19 cellular contexts compared by ENCODE assay signal in genomic region chr14:31939934-31940333, GRCh38.
"Had no signal": no experiment of that assay in that cellular context is flagged by ENCODE, and none has a peak within 500 bp of the region (broad histone marks: within the 10 kb centered on the region; RNA-seq: fewer than 3 reads in every experiment).

No MANE protein-coding gene starts in this region.

- H3K27me3 ChIP-seq: cardiac muscle cell, suprapubic skin had no signal

- H3K4me1 ChIP-seq: lower lobe of right lung, prostate gland had no signal

- H3K36me3 ChIP-seq: cardiac muscle cell, lower lobe of right lung, prostate gland, suprapubic skin had no signal

- H3K9me3 Mint-ChIP-seq: activated naive CD4-positive, alpha-beta T cell treated with anti-CD3 and anti-CD28 coated beads, Interleukin-2, amount 50 U/mL, for 72 hours; mesothelial cell of epicardium; WTC11 had no signal

- H3K9me3 ChIP-seq: lower lobe of right lung, prostate gland, suprapubic skin had no signal

- H3K27ac ChIP-seq: cardiac muscle cell, lower lobe of right lung, prostate gland, suprapubic skin had no signal

- DNase-seq: activated CD4-positive, alpha-beta T cell treated with anti-CD3 and anti-CD28 coated beads for 48 hours; activated CD8-positive, alpha-beta memory T cell treated with anti-CD3 and anti-CD28 coated beads, Interleukin-2, amount 50 U/mL, for 4 hours; activated CD8-positive, alpha-beta T cell treated with anti-CD3 and anti-CD28 coated beads, Interleukin-2, amount 10 ng/mL, durations not matched to agents 7 days and 5 days; activated gamma-delta T cell; activated T-cell treated with anti-CD3 and anti-CD28 coated beads, Interleukin-2, amount 50 U/mL, for 48 hours; left colon; lower lobe of right lung; right cardiac atrium; stimulated activated CD4-positive, alpha-beta T cell treated with anti-CD3 and anti-CD28 coated beads, Interleukin-4, amount 100 ng/mL, for 4 hours; stimulated activated CD8-positive, alpha-beta memory T cell treated with anti-CD3 and anti-CD28 coated beads, Interleukin-4, amount 100 ng/mL, for 48 hours; stimulated activated naive CD8-positive, alpha-beta T cell treated with anti-CD3 and anti-CD28 coated beads, Interleukin-15, Interleukin-2, amounts not matched to agents 100 U/mL and 50 U/mL, for 24 hours; trophoblast cell had no signal

- H3K4me3 ChIP-seq: cardiac muscle cell, lower lobe of right lung, prostate gland, smooth muscle cell, suprapubic skin had no signal

- ATAC-seq: activated CD8-positive, alpha-beta T cell treated with anti-CD3 and anti-CD28 coated beads, Interleukin-2, amount 10 ng/mL, durations not matched to agents 7 days and 5 days; activated naive CD4-positive, alpha-beta T cell treated with anti-CD3 and anti-CD28 coated beads, Interleukin-2, amount 50 U/mL, for 72 hours; left colon; lower lobe of right lung; right cardiac atrium; stimulated activated naive CD8-positive, alpha-beta T cell treated with anti-CD3 and anti-CD28 coated beads, Interleukin-15, Interleukin-2, amounts not matched to agents 100 U/mL and 50 U/mL, for 24 hours; WTC11 had no signal

- H3K27ac Mint-ChIP-seq: activated CD8-positive, alpha-beta T cell treated with anti-CD3 and anti-CD28 coated beads, Interleukin-2, amount 10 ng/mL, durations not matched to agents 7 days and 5 days; activated naive CD4-positive, alpha-beta T cell treated with anti-CD3 and anti-CD28 coated beads, Interleukin-2, amount 50 U/mL, for 72 hours; mesothelial cell of epicardium; WTC11 had no signal

- H3K36me3 Mint-ChIP-seq: activated naive CD4-positive, alpha-beta T cell treated with anti-CD3 and anti-CD28 coated beads, Interleukin-2, amount 50 U/mL, for 72 hours; mesothelial cell of epicardium; WTC11 had no signal

- H3K4me3 Mint-ChIP-seq: activated CD8-positive, alpha-beta T cell treated with anti-CD3 and anti-CD28 coated beads, Interleukin-2, amount 10 ng/mL, durations not matched to agents 7 days and 5 days; mesothelial cell of epicardium; WTC11 had no signal
